ENCODE assay signal across 8 cellular contexts in the genomic region with DNA sequence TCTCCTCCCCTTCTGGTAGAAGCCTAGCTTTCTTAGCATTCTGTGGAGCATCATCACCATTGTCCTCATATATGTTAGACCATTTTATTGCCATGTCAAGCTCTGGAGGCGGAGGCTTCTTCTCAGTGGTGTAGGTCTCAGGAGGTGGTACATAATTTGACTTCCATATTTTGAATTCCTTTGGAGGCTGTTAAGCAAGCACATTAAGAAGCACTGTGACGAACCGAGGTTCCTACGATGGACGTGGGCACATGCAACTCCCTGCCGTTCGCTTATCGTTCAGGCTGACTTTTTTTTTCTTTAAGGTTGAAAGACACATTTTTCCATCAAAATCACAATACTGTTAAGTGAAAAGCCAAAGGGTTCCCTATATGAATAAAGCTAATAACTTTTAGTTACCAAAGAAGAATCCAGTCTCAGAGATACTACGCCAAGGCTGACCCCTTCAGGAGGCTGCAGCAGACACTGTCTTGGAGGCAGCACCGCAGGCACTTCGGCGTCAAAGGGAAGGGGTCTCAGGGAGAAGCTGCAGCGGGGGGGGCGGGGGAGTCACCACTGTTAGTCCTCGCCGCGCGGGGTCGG.
DNase-seq lines count a peak whose midpoint lies in the region; ATAC-seq and TF ChIP-seq lines count a peak whose summit lies in the region.

No MANE protein-coding gene starts in this region.

- no peaks in the 10 kb centered on the region for H3K9me3 ChIP-seq in SK-N-MC (ENCODE audit: low read depth, low read length)

- H3K4me3 ChIP-seq in GM08714 (ENCODE audit: low read length): peak overlapping the region; percentile 92
- H3K4me3 ChIP-seq in SK-N-MC: peak overlapping the region; percentile 89
- peak overlapping the region; percentile 92 for H3K4me3 ChIP-seq in retinal pigment epithelial cell (ENCODE audit: low read length)

- no peak overlapping the region for H3K27ac ChIP-seq in SK-N-MC

- ATAC-seq in GM18909 (IDR thresholded peaks at IDR 0.05; ENCODE audit: poor library complexity, unreplicated experiment): no peak
- no peak for ATAC-seq in GM21576 (IDR thresholded peaks at IDR 0.05; ENCODE audit: unreplicated experiment)
- ATAC-seq in HG03108 (IDR thresholded peaks at IDR 0.05; ENCODE audit: unreplicated experiment): no peak

- TF ChIP-seq CTCF in retinal pigment epithelial cell (conservative IDR thresholded peaks at IDR 0.05; ENCODE audit: low read depth, low read length): peak; percentile 17

- peaks cover 36% of the 10 kb centered on the region for H3K36me3 ChIP-seq in SK-N-MC (ENCODE audit: insufficient read depth, low read length)

- DNase-seq in SK-N-MC (ENCODE audit: low read depth, low spot score) (no peak), fibroblast of peridontal ligament (ENCODE audit: extremely low read depth) (peak; percentile 33), retinal pigment epithelial cell (ENCODE audit: low read depth) (no peak), AG08396 (ENCODE audit: low spot score) (no peak)

- H3K9ac ChIP-seq in SK-N-MC (ENCODE audit: insufficient read length): peak overlapping the region; percentile 83
